In genomic region chr19:56252699-56253422, GRCh38 we compare ENCODE assay signal across 8 cellular contexts. TPM values are rescaled to one million over a fixed set of nuclear protein-coding genes. Genes with fewer than 3 reads are reported as not detected.
DNase-seq lines count a peak whose midpoint lies in the region; ATAC-seq and TF ChIP-seq lines count a peak whose summit lies in the region.

No MANE protein-coding gene starts in this region.

- no peak for TF ChIP-seq EP300 in Ishikawa (IDR thresholded peaks at IDR 0.05; ENCODE audit: borderline replicate concordance)

- CTCF ChIA-PET in RWPE1 (lab: Yijun Ruan, JAX), result interaction anchor here (0.5 to 3.5 kb wide), 20 partner anchors 8 to 1698 kb away, joined by 3 to 36 read pairs (median 3); partner anchors contain the start of genes ZSCAN5A and ZSCAN5B

- peak overlapping the region; percentile 61 for H3K27ac Mint-ChIP-seq in type B pancreatic cell

- DNase-seq in Daoy (ENCODE audit: low read depth) (peak; percentile 88), RWPE1 (ENCODE audit: low spot score) (peak; percentile 50), activated gamma-delta T cell treated with Interleukin-2 at 50 U/mL for 16 hours (peak; percentile 62), germinal center (ENCODE audit: low spot score) (peak; percentile 72), type B pancreatic cell (ENCODE audit: extremely low spot score, unreplicated experiment) (peak; percentile 81)

- peak; percentile 76 for TF ChIP-seq CTCF in RWPE1 (conservative IDR thresholded peaks at IDR 0.05; ENCODE audit: low read depth)
- TF ChIP-seq CTCF in parathyroid adenoma (IDR thresholded peaks at IDR 0.05), result peak; percentile 76
- TF ChIP-seq CTCF in type B pancreatic cell (conservative IDR thresholded peaks at IDR 0.05), result peak; percentile 88

- no peaks in the 10 kb centered on the region for H3K36me3 ChIP-seq in parathyroid adenoma (ENCODE audit: control insufficient read depth, insufficient read depth, low read length)

- no peak for ATAC-seq in HG02870 (IDR thresholded peaks at IDR 0.05; ENCODE audit: unreplicated experiment)

- H3K9me3 ChIP-seq in parathyroid adenoma (ENCODE audit: control insufficient read depth, low read length), result no peaks in the 10 kb centered on the region

- H3K9ac ChIP-seq in parathyroid adenoma, result no peak overlapping the region

- H3K79me2 ChIP-seq in parathyroid adenoma, result no peaks in the 10 kb centered on the region

- no peak overlapping the region for H3K4me3 Mint-ChIP-seq in type B pancreatic cell

- TF ChIP-seq RAD21 in Ishikawa (IDR thresholded peaks at IDR 0.05; ENCODE audit: low read depth), result peak; percentile 69

- POLR2A ChIA-PET in RWPE1 (lab: Yijun Ruan, JAX; ENCODE audit: low non-redundant PET), result no interaction called here

- no peaks in the 10 kb centered on the region for H3K27me3 ChIP-seq in parathyroid adenoma (ENCODE audit: control insufficient read depth, insufficient read depth, low read length)

- no peaks in the 10 kb centered on the region for H3K4me1 ChIP-seq in parathyroid adenoma

- H3K4me2 ChIP-seq in parathyroid adenoma (ENCODE audit: low read length), result no peak overlapping the region

- H3K9me3 Mint-ChIP-seq in type B pancreatic cell, result peaks cover 10% of the 10 kb centered on the region

- H3K4me3 ChIP-seq in parathyroid adenoma (ENCODE audit: low read depth, low read length), result no peak overlapping the region

- H3K27ac ChIP-seq in RWPE1 (no peak overlapping the region), parathyroid adenoma (no peak overlapping the region)

- H3K36me3 Mint-ChIP-seq in type B pancreatic cell, result peaks cover 4% of the 10 kb centered on the region

- no peaks in the 10 kb centered on the region for H3K27me3 Mint-ChIP-seq in type B pancreatic cell

- H3K4me1 Mint-ChIP-seq in type B pancreatic cell (ENCODE audit: unreplicated experiment), result no peaks in the 10 kb centered on the region

- H2AFZ ChIP-seq in parathyroid adenoma, result peak overlapping the region; percentile 85

TF ChIP-seq in Ishikawa, 13 proteins besides CTCF, POLR2A, EP300 and RAD21:
- TF ChIP-seq MAX (IDR thresholded peaks at IDR 0.05) (peak; percentile 51), YY1 (IDR thresholded peaks at IDR 0.05; ENCODE audit: low read depth) (peak; percentile 91), REST (IDR thresholded peaks at IDR 0.05; ENCODE audit: low read depth) (no peak)
TF ChIP-seq in Ishikawa: peak in this region for 2.

RNA-seq across cellular contexts. Expression of gene EDDM13, which starts 19.7 kb away (rescaled TPM):
- not detected in 2 replicates for total RNA-seq in Daoy (2014; rRNA removed; shearing (Covaris generic))
- total RNA-seq in type B pancreatic cell (ENCODE audit: low replicate concordance), result not detected in 2 replicates

RNA-seq across cellular contexts. Expression of gene ZSCAN5C, which starts 50.8 kb away (rescaled TPM):
- not detected in 2 replicates for total RNA-seq in Daoy (2014; rRNA removed; shearing (Covaris generic))
- total RNA-seq in type B pancreatic cell (ENCODE audit: low replicate concordance), result not detected in 2 replicates

RNA-seq across cellular contexts. Expression of gene ZSCAN5B, which starts 55.3 kb away (rescaled TPM):
- total RNA-seq in Daoy (2014; rRNA removed; shearing (Covaris generic)), result not detected in 2 replicates
- total RNA-seq in type B pancreatic cell (ENCODE audit: low replicate concordance), result not detected in 2 replicates
